ENCODE assay signal across 35 cellular contexts in the genomic region with DNA sequence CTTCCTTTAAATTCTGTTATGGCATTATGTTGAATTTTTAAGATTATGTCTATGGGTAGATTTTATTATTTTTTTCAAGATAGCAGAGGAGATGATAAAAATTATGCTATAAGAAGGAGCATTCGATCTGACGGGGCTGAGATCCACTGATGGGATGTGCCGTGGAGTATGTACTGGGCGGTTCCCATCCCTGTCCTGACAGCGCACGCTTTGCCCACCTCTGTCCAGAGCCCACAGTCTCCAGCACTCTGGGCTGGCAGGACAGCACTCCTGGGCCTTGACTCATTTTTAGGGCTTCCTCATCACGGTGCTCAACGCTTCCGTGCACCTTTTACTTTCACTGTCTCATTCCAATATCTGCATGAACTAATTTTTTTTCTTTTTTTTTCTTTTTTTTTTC.
"Had no signal": no experiment of that assay in that cellular context is flagged by ENCODE, and none has a peak within 500 bp of the region (broad histone marks: within the 10 kb centered on the region; RNA-seq: fewer than 3 reads in every experiment).

No MANE protein-coding gene starts in this region.

- H3K36me3 Mint-ChIP-seq: activated CD4-positive, alpha-beta memory T cell treated with anti-CD3 and anti-CD28 coated beads for 36 hours; activated naive CD4-positive, alpha-beta T cell treated with anti-CD3 and anti-CD28 coated beads, Interleukin-2, amount 50 U/mL, for 24 hours; activated naive CD8-positive, alpha-beta T cell; activated naive CD8-positive, alpha-beta T cell treated with anti-CD3 and anti-CD28 coated beads, Interleukin-2, amount 10 ng/mL, durations not matched to agents 7 days and 5 days; brain; T-cell had no signal

- H3K4me3 ChIP-seq: ascending aorta, cardiac muscle cell had no signal

- DNase-seq: activated B cell treated with CpG ODN at 0.5 μM for 24 hours; activated CD4-positive, alpha-beta memory T cell treated with anti-CD3 and anti-CD28 coated beads for 36 hours; activated CD4-positive, alpha-beta T cell treated with anti-CD3 and anti-CD28 coated beads for 4 hours; activated CD4-positive, alpha-beta T cell treated with anti-CD3 and anti-CD28 coated beads, Interleukin-2, amount 10 ng/mL, durations not matched to agents 24 days and 14 days; activated CD4-positive, alpha-beta T cell treated with anti-CD3 and anti-CD28 coated beads, Interleukin-2, amount 50 U/mL, for 1 hour; activated CD4-positive, alpha-beta T cell treated with anti-CD3 and anti-CD28 coated beads, Interleukin-2, amount 50 U/mL, for 4 hours; activated CD4-positive, CD25-positive, alpha-beta regulatory T cell treated with anti-CD3 and anti-CD28 coated beads, Interleukin-2, amount 50 U/mL, for 72 hours; activated CD8-positive, alpha-beta memory T cell treated with anti-CD3 and anti-CD28 coated beads, Interleukin-2, amount 50 U/mL, for 4 hours; activated CD8-positive, alpha-beta T cell treated with anti-CD3 and anti-CD28 coated beads for 36 hours; activated effector memory CD4-positive, alpha-beta T cell treated with anti-CD3 and anti-CD28 coated beads, Interleukin-2, amount 50 U/mL, for 16 hours; activated gamma-delta T cell treated with Interleukin-2 at 50 U/mL for 16 hours; activated naive CD4-positive, alpha-beta T cell; activated naive CD4-positive, alpha-beta T cell treated with anti-CD3 and anti-CD28 coated beads for 36 hours; activated naive CD8-positive, alpha-beta T cell treated with anti-CD3 and anti-CD28 coated beads, Interleukin-2, amount 10 ng/mL, durations not matched to agents 7 days and 5 days; activated naive CD8-positive, alpha-beta T cell treated with anti-CD3 and anti-CD28 coated beads, Interleukin-2, amount 50 U/mL, for 24 hours; activated T-cell treated with anti-CD3 and anti-CD28 coated beads for 4 hours; activated T-cell treated with anti-CD3 and anti-CD28 coated beads, Interleukin-2, amount 50 U/mL, for 1 hour; activated T-cell treated with anti-CD3 and anti-CD28 coated beads, Interleukin-2, amount 50 U/mL, for 4 hours; activated T-cell treated with anti-CD3 and anti-CD28 coated beads, Interleukin-2, amount 50 U/mL, for 72 hours; amygdala; anterior cingulate cortex; central memory CD4-positive, alpha-beta T cell; T-cell; T-helper 17 cell; T-helper 9 cell had no signal

- H3K27me3 ChIP-seq: ascending aorta had no signal

- FAIRE-seq: bronchial epithelial cell, TTC549 had no signal

- H3K27me3 Mint-ChIP-seq: activated CD8-positive, alpha-beta T cell treated with anti-CD3 and anti-CD28 coated beads for 36 hours had no signal

- H3K4me1 Mint-ChIP-seq: activated B cell treated with CpG ODN at 0.5 μM for 24 hours; activated CD4-positive, alpha-beta T cell treated with anti-CD3 and anti-CD28 coated beads, Interleukin-2, amount 10 ng/mL, durations not matched to agents 24 days and 14 days; activated naive CD4-positive, alpha-beta T cell treated with anti-CD3 and anti-CD28 coated beads, Interleukin-2, amount 50 U/mL, for 24 hours; activated naive CD8-positive, alpha-beta T cell treated with anti-CD3 and anti-CD28 coated beads, Interleukin-2, amount 10 ng/mL, durations not matched to agents 7 days and 5 days; activated naive CD8-positive, alpha-beta T cell treated with anti-CD3 and anti-CD28 coated beads, Interleukin-2, amount 50 U/mL, for 24 hours; activated T-helper 17 cell treated with anti-CD3 and anti-CD28 coated beads, Interleukin-2, amount 50 U/mL, for 72 hours; T-cell had no signal

- H3K27ac ChIP-seq: ascending aorta, cardiac muscle cell, VCaP had no signal

- H3K4me1 ChIP-seq: ascending aorta had no signal

- H3K27ac Mint-ChIP-seq: activated B cell treated with CpG ODN at 0.5 μM for 24 hours; activated CD4-positive, alpha-beta memory T cell treated with anti-CD3 and anti-CD28 coated beads for 36 hours; activated CD4-positive, alpha-beta T cell treated with anti-CD3 and anti-CD28 coated beads, Interleukin-2, amount 10 ng/mL, durations not matched to agents 24 days and 14 days; activated CD8-positive, alpha-beta T cell treated with anti-CD3 and anti-CD28 coated beads for 36 hours; activated naive CD4-positive, alpha-beta T cell treated with anti-CD3 and anti-CD28 coated beads for 36 hours; activated naive CD4-positive, alpha-beta T cell treated with anti-CD3 and anti-CD28 coated beads, Interleukin-2, amount 50 U/mL, for 24 hours; activated naive CD8-positive, alpha-beta T cell; activated naive CD8-positive, alpha-beta T cell treated with anti-CD3 and anti-CD28 coated beads, Interleukin-2, amount 10 ng/mL, durations not matched to agents 7 days and 5 days; activated naive CD8-positive, alpha-beta T cell treated with anti-CD3 and anti-CD28 coated beads, Interleukin-2, amount 50 U/mL, for 24 hours; activated T-cell treated with anti-CD3 and anti-CD28 coated beads, Interleukin-2, amount 50 U/mL, for 72 hours; activated T-helper 1 cell treated with anti-CD3 and anti-CD28 coated beads, Interleukin-12 subunit alpha, Interleukin-12 subunit beta, Interleukin-2, Interleukin-4 antibody, amounts not matched to agents 30 ng/mL and 10 ng/mL and 1 ng/mL, durations not matched to agents 14 hours and 24 hours and 36 hours; activated T-helper 17 cell treated with anti-CD3 and anti-CD28 coated beads, Interleukin-2, amount 50 U/mL, for 72 hours; brain; T-cell; T-helper 17 cell had no signal

- H3K36me3 ChIP-seq: ascending aorta, cardiac muscle cell had no signal

- H3K9me3 Mint-ChIP-seq: activated B cell treated with CpG ODN at 0.5 μM for 24 hours; activated CD4-positive, alpha-beta memory T cell treated with anti-CD3 and anti-CD28 coated beads for 36 hours; activated CD4-positive, alpha-beta T cell treated with anti-CD3 and anti-CD28 coated beads, Interleukin-2, amount 10 ng/mL, durations not matched to agents 24 days and 14 days; activated CD8-positive, alpha-beta T cell treated with anti-CD3 and anti-CD28 coated beads for 36 hours; activated naive CD4-positive, alpha-beta T cell treated with anti-CD3 and anti-CD28 coated beads for 36 hours; activated naive CD4-positive, alpha-beta T cell treated with anti-CD3 and anti-CD28 coated beads, Interleukin-2, amount 50 U/mL, for 24 hours; activated naive CD8-positive, alpha-beta T cell treated with anti-CD3 and anti-CD28 coated beads, Interleukin-2, amount 10 ng/mL, durations not matched to agents 7 days and 5 days; activated naive CD8-positive, alpha-beta T cell treated with anti-CD3 and anti-CD28 coated beads, Interleukin-2, amount 50 U/mL, for 24 hours; activated T-cell treated with anti-CD3 and anti-CD28 coated beads, Interleukin-2, amount 50 U/mL, for 4 hours; activated T-cell treated with anti-CD3 and anti-CD28 coated beads, Interleukin-2, amount 50 U/mL, for 72 hours; activated T-helper 1 cell treated with anti-CD3 and anti-CD28 coated beads, Interleukin-12 subunit alpha, Interleukin-12 subunit beta, Interleukin-2, Interleukin-4 antibody, amounts not matched to agents 30 ng/mL and 10 ng/mL and 1 ng/mL, durations not matched to agents 14 hours and 24 hours and 36 hours; activated T-helper 17 cell treated with anti-CD3 and anti-CD28 coated beads, Interleukin-2, amount 50 U/mL, for 72 hours; T-cell had no signal

- H3K4me3 Mint-ChIP-seq: activated B cell treated with CpG ODN at 0.5 μM for 24 hours; activated CD4-positive, alpha-beta memory T cell treated with anti-CD3 and anti-CD28 coated beads for 36 hours; activated CD4-positive, alpha-beta T cell treated with anti-CD3 and anti-CD28 coated beads, Interleukin-2, amount 10 ng/mL, durations not matched to agents 24 days and 14 days; activated CD8-positive, alpha-beta T cell treated with anti-CD3 and anti-CD28 coated beads for 36 hours; activated naive CD4-positive, alpha-beta T cell treated with anti-CD3 and anti-CD28 coated beads for 36 hours; activated naive CD4-positive, alpha-beta T cell treated with anti-CD3 and anti-CD28 coated beads, Interleukin-2, amount 50 U/mL, for 24 hours; activated naive CD8-positive, alpha-beta T cell; activated naive CD8-positive, alpha-beta T cell treated with anti-CD3 and anti-CD28 coated beads, Interleukin-2, amount 10 ng/mL, durations not matched to agents 7 days and 5 days; activated naive CD8-positive, alpha-beta T cell treated with anti-CD3 and anti-CD28 coated beads, Interleukin-2, amount 50 U/mL, for 24 hours; activated T-cell treated with anti-CD3 and anti-CD28 coated beads, Interleukin-2, amount 50 U/mL, for 4 hours; activated T-cell treated with anti-CD3 and anti-CD28 coated beads, Interleukin-2, amount 50 U/mL, for 72 hours; activated T-helper 1 cell treated with anti-CD3 and anti-CD28 coated beads, Interleukin-12 subunit alpha, Interleukin-12 subunit beta, Interleukin-2, Interleukin-4 antibody, amounts not matched to agents 30 ng/mL and 10 ng/mL and 1 ng/mL, durations not matched to agents 14 hours and 24 hours and 36 hours; activated T-helper 17 cell treated with anti-CD3 and anti-CD28 coated beads, Interleukin-2, amount 50 U/mL, for 72 hours; brain; T-cell; T-helper 17 cell had no signal

- ATAC-seq: activated CD8-positive, alpha-beta T cell treated with anti-CD3 and anti-CD28 coated beads for 36 hours; activated naive CD8-positive, alpha-beta T cell treated with anti-CD3 and anti-CD28 coated beads, Interleukin-2, amount 50 U/mL, for 24 hours; activated T-cell treated with anti-CD3 and anti-CD28 coated beads, Interleukin-2, amount 50 U/mL, for 4 hours; activated T-cell treated with anti-CD3 and anti-CD28 coated beads, Interleukin-2, amount 50 U/mL, for 72 hours; activated T-helper 17 cell treated with anti-CD3 and anti-CD28 coated beads, Interleukin-2, amount 50 U/mL, for 72 hours; T-cell; T-helper 17 cell had no signal

- H3K9me3 ChIP-seq: ascending aorta had no signal
